Comparison of ENCODE assay signal across 30 cellular contexts in genomic region chr6:42962502-42963178, GRCh38. TPM values are rescaled to one million over a fixed set of nuclear protein-coding genes. Genes with fewer than 3 reads are reported as not detected.
DNase-seq lines count a peak whose midpoint lies in the region; ATAC-seq and TF ChIP-seq lines count a peak whose summit lies in the region.
"Had no signal": no experiment of that assay in that cellular context is flagged by ENCODE, and none has a peak within 500 bp of the region (broad histone marks: within the 10 kb centered on the region; RNA-seq: fewer than 3 reads in every experiment).

No MANE protein-coding gene starts in this region.

- TF ChIP-seq CTCF in nephron (IDR thresholded peaks at IDR 0.05; ENCODE audit: unreplicated experiment in 3 of 3) (no peak), mucosa of descending colon (IDR thresholded peaks at IDR 0.05) (no peak)

- H3K4me3 Mint-ChIP-seq in nephron = peak overlapping the region; percentile 38 to 64 (median 42)
- H3K4me3 Mint-ChIP-seq: activated CD8-positive, alpha-beta T cell treated with anti-CD3 and anti-CD28 coated beads, Interleukin-2, amount 10 ng/mL, durations not matched to agents 7 days and 5 days; activated naive CD4-positive, alpha-beta T cell treated with anti-CD3 and anti-CD28 coated beads, Interleukin-2, amount 10 ng/mL, durations not matched to agents 7 days and 5 days had no signal

- peaks cover 18% of the 10 kb centered on the region for H3K27me3 ChIP-seq in H7 (ENCODE audit: control insufficient read depth, insufficient read depth, low read length)
- H3K27me3 ChIP-seq: breast epithelium, colonic mucosa, Peyer's patch had no signal

- intact Hi-C loops in mucosa of descending colon (cut with DNase I, micrococcal nuclease) = no loop called here

- H3K4me1 Mint-ChIP-seq in nephron = peaks cover 10% of the 10 kb centered on the region

- no peak overlapping the region for H3K4me3 ChIP-seq in H7 (ENCODE audit: insufficient read depth, low read depth, low read length)
- no peak overlapping the region for H3K4me3 ChIP-seq in mucosa of descending colon
- H3K4me3 ChIP-seq: breast epithelium, colonic mucosa, HAP-1, neural progenitor cell, Peyer's patch had no signal

- no peak overlapping the region for H3K27ac ChIP-seq in caudate nucleus (ENCODE audit: low read depth, low read length)
- H3K27ac ChIP-seq: breast epithelium, colonic mucosa, neural progenitor cell, Peyer's patch had no signal

- H3K36me3 Mint-ChIP-seq in nephron (ENCODE audit: low read depth) = peaks cover 26% of the 10 kb centered on the region
- H3K36me3 Mint-ChIP-seq: CD4-positive, CD25-positive, alpha-beta regulatory T cell had no signal

- no peaks in the 10 kb centered on the region for H3K9me3 ChIP-seq in mucosa of descending colon
- H3K9me3 ChIP-seq: breast epithelium, colonic mucosa, HAP-1, Peyer's patch had no signal

- ATAC-seq in mucosa of descending colon = no peak
- ATAC-seq: activated CD8-positive, alpha-beta T cell treated with anti-CD3 and anti-CD28 coated beads, Interleukin-2, amount 10 ng/mL, durations not matched to agents 7 days and 5 days had no signal

- peaks cover 5% of the 10 kb centered on the region for H3K36me3 ChIP-seq in H7 (replicated peaks; ENCODE audit: control insufficient read depth, insufficient read depth, low read length)
- H3K36me3 ChIP-seq in mucosa of descending colon (ENCODE audit: low read depth) = no peaks in the 10 kb centered on the region
- H3K36me3 ChIP-seq: breast epithelium, colonic mucosa, neural progenitor cell had no signal

- no peak overlapping the region for H3K27ac Mint-ChIP-seq in nephron
- H3K27ac Mint-ChIP-seq: activated CD8-positive, alpha-beta T cell treated with anti-CD3 and anti-CD28 coated beads, Interleukin-2, amount 10 ng/mL, durations not matched to agents 7 days and 5 days; activated naive CD4-positive, alpha-beta T cell treated with anti-CD3 and anti-CD28 coated beads, Interleukin-2, amount 10 ng/mL, durations not matched to agents 7 days and 5 days; CD4-positive, CD25-positive, alpha-beta regulatory T cell; neural progenitor cell had no signal

- peaks cover 5% of the 10 kb centered on the region for H3K4me1 ChIP-seq in mucosa of descending colon (ENCODE audit: low read depth)
- H3K4me1 ChIP-seq: breast epithelium, HAP-1 had no signal

- DNase-seq in NCI-H345 (lab: John Stamatoyannopoulos, UW) = peak; percentile 5
- DNase-seq in NCI-H345 treated with DMSO at 0.1 percent for 48 hours (lab: John Stamatoyannopoulos, UW; ENCODE audit: unreplicated experiment) = no peak
- peak; percentile 29 for DNase-seq in H7
- DNase-seq in NCI-H69 (lab: John Stamatoyannopoulos, UW) = peak; percentile 87
- no peak for DNase-seq in glomerular visceral epithelial cell (ENCODE audit: extremely low spot score)
- DNase-seq in mucosa of descending colon = no peak
- no peak for DNase-seq in caudate nucleus (lab: John Stamatoyannopoulos, UW)
- DNase-seq: activated CD8-positive, alpha-beta T cell treated with anti-CD3 and anti-CD28 coated beads, Interleukin-2, amount 10 ng/mL, durations not matched to agents 7 days and 5 days; activated naive CD4-positive, alpha-beta T cell treated with anti-CD3 and anti-CD28 coated beads, Interleukin-2, amount 10 ng/mL, durations not matched to agents 7 days and 5 days; CD4-positive, CD25-positive, alpha-beta regulatory T cell; colonic mucosa; DMS153; effector memory CD4-positive, alpha-beta T cell; Karpas-422; NCI-H1417 treated with DMSO at 0.1 percent for 48 hours; NCI-H2081 treated with DMSO at 0.1 percent for 48 hours; NCI-H526; Peyer's patch; SHP77 treated with DMSO at 0.1 percent for 48 hours; small intestine; stimulated activated naive CD4-positive, alpha-beta T cell treated with Interleukin-2 at 50 U/mL for 16 hours had no signal

- peaks cover 34% of the 10 kb centered on the region for H3K27me3 Mint-ChIP-seq in nephron (ENCODE audit: low read depth)
- H3K27me3 Mint-ChIP-seq: CD4-positive, CD25-positive, alpha-beta regulatory T cell had no signal

- no peaks in the 10 kb centered on the region for H3K9me3 Mint-ChIP-seq in nephron
- H3K9me3 Mint-ChIP-seq: activated naive CD4-positive, alpha-beta T cell treated with anti-CD3 and anti-CD28 coated beads, Interleukin-2, amount 10 ng/mL, durations not matched to agents 7 days and 5 days; CD4-positive, CD25-positive, alpha-beta regulatory T cell; neural progenitor cell had no signal

RNA-seq across cellular contexts. Expression of gene GNMT, which starts 2.1 kb away (rescaled TPM):
- 0.10 and 0.33 TPM in 2 replicates for total RNA-seq in H7 (2014; rRNA removed; shearing (Covaris generic))
- under 1 TPM in 2 of 3 donors, not detected in 1; 0.75 to 0.76 TPM for total RNA-seq in mucosa of descending colon
- total RNA-seq: epithelial cell of proximal tubule, glomerular endothelial cell had no signal

RNA-seq across cellular contexts. Expression of gene PEX6, which starts 16.3 kb away (rescaled TPM):
- total RNA-seq in H7 (2014; rRNA removed; shearing (Covaris generic)) = 47.5 and 52.5 TPM in 2 replicates
- total RNA-seq in mucosa of descending colon = 10 to 100 TPM; 14.3 to 38.6 (median 20.6) TPM

RNA-seq across cellular contexts. Expression of gene PPP2R5D, which starts 21.7 kb away (rescaled TPM):
- 58.9 and 62.8 TPM in 2 replicates for total RNA-seq in H7 (2014; rRNA removed; shearing (Covaris generic))
- 10 to 100 TPM; 35.9 to 45.0 (median 38.8) TPM for total RNA-seq in mucosa of descending colon

RNA-seq across cellular contexts. Expression of gene CNPY3, which starts 33.4 kb away (rescaled TPM):
- total RNA-seq in H7 (2014; rRNA removed; shearing (Covaris generic)) = 34.5 and 37.8 TPM in 2 replicates
- total RNA-seq in mucosa of descending colon = 10 to 100 TPM; 18.4 to 30.5 (median 23.5) TPM

RNA-seq across cellular contexts. Expression of gene PTCRA, which starts 46.8 kb away (rescaled TPM):
- total RNA-seq in H7 (2014; rRNA removed; shearing (Covaris generic)) = not detected in 2 replicates
- not detected for total RNA-seq in mucosa of descending colon
- total RNA-seq: activated CD8-positive, alpha-beta T cell treated with anti-CD3 and anti-CD28 coated beads, Interleukin-2, amount 10 ng/mL, durations not matched to agents 7 days and 5 days; breast epithelium; colonic mucosa; epithelial cell of proximal tubule; glomerular endothelial cell; Peyer's patch; T-helper 2 cell treated with Interferon-gamma antibody and Interleukin-4, amounts not matched to agents 100 ng/mL and 5 ng/mL, for 36 hours; temporal lobe; urinary bladder had no signal

Comparison
In these comparisons a context has a peak if more than half of its experiments do, and no peak if none do; other contexts are left out.
1. DNase-seq: peak in NCI-H345 (single experiment), H7 (single experiment) and NCI-H69 (single experiment); none in NCI-H345 treated with DMSO at 0.1 percent for 48 hours (single experiment), glomerular visceral epithelial cell (single experiment), mucosa of descending colon (0 of 3) and caudate nucleus (0 of 61).